ENCODE assay signal across 1 cellular context in the genomic region with DNA sequence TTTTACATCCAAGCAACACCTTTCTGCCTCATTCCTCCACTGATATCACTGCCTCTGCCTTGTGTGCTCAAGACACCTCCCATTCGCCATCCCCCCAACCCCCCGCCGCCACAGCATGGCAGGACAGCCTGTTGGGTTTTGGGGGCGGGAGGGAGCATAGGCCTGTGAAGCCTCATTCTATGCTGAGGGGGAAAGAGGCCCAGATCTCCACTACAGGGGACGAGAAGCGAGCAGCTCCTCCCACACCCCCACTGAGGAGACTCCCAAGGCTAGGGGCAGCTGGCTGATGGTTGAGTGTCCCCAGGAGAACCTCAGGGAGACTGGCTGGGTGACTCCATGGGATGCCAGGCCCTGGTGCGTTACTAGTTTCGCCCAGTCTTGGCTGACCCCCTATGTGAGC.
TF ChIP-seq lines count a peak whose summit lies in the region.

No MANE protein-coding gene starts in this region.

TF ChIP-seq in WTC11, 78 proteins besides CTCF, POLR2A, EP300 and RAD21 (continued from another document):
- TF ChIP-seq, protein P1, sequence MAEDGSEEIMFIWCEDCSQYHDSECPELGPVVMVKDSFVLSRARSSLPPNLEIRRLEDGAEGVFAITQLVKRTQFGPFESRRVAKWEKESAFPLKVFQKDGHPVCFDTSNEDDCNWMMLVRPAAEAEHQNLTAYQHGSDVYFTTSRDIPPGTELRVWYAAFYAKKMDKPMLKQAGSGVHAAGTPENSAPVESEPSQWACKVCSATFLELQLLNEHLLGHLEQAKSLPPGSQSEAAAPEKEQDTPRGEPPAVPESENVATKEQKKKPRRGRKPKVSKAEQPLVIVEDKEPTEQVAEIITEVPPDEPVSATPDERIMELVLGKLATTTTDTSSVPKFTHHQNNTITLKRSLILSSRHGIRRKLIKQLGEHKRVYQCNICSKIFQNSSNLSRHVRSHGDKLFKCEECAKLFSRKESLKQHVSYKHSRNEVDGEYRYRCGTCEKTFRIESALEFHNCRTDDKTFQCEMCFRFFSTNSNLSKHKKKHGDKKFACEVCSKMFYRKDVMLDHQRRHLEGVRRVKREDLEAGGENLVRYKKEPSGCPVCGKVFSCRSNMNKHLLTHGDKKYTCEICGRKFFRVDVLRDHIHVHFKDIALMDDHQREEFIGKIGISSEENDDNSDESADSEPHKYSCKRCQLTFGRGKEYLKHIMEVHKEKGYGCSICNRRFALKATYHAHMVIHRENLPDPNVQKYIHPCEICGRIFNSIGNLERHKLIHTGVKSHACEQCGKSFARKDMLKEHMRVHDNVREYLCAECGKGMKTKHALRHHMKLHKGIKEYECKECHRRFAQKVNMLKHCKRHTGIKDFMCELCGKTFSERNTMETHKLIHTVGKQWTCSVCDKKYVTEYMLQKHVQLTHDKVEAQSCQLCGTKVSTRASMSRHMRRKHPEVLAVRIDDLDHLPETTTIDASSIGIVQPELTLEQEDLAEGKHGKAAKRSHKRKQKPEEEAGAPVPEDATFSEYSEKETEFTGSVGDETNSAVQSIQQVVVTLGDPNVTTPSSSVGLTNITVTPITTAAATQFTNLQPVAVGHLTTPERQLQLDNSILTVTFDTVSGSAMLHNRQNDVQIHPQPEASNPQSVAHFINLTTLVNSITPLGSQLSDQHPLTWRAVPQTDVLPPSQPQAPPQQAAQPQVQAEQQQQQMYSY (CRISPR knock-in tag; IDR thresholded peaks at IDR 0.05) = no peak
- TF ChIP-seq SMAD4 (CRISPR knock-in tag; IDR thresholded peaks at IDR 0.05) = no peak
- no peak for TF ChIP-seq JAZF1 (CRISPR knock-in tag; IDR thresholded peaks at IDR 0.05)
- TF ChIP-seq SOX15 (CRISPR knock-in tag; IDR thresholded peaks at IDR 0.05) = no peak
- no peak for TF ChIP-seq ZNF416 (CRISPR knock-in tag; IDR thresholded peaks at IDR 0.05)
- TF ChIP-seq, protein P2, sequence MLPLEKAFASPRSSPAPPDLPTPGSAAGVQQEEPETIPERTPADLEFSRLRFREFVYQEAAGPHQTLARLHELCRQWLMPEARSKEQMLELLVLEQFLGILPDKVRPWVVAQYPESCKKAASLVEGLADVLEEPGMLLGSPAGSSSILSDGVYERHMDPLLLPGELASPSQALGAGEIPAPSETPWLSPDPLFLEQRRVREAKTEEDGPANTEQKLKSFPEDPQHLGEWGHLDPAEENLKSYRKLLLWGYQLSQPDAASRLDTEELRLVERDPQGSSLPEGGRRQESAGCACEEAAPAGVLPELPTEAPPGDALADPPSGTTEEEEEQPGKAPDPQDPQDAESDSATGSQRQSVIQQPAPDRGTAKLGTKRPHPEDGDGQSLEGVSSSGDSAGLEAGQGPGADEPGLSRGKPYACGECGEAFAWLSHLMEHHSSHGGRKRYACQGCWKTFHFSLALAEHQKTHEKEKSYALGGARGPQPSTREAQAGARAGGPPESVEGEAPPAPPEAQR (CRISPR knock-in tag; IDR thresholded peaks at IDR 0.05) = no peak
- TF ChIP-seq, protein P3, sequence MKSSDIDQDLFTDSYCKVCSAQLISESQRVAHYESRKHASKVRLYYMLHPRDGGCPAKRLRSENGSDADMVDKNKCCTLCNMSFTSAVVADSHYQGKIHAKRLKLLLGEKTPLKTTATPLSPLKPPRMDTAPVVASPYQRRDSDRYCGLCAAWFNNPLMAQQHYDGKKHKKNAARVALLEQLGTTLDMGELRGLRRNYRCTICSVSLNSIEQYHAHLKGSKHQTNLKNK (CRISPR knock-in tag; IDR thresholded peaks at IDR 0.05) = no peak
- no peak for TF ChIP-seq ELF4 (CRISPR knock-in tag; IDR thresholded peaks at IDR 0.05; ENCODE audit: low read depth)
- TF ChIP-seq, protein P4, sequence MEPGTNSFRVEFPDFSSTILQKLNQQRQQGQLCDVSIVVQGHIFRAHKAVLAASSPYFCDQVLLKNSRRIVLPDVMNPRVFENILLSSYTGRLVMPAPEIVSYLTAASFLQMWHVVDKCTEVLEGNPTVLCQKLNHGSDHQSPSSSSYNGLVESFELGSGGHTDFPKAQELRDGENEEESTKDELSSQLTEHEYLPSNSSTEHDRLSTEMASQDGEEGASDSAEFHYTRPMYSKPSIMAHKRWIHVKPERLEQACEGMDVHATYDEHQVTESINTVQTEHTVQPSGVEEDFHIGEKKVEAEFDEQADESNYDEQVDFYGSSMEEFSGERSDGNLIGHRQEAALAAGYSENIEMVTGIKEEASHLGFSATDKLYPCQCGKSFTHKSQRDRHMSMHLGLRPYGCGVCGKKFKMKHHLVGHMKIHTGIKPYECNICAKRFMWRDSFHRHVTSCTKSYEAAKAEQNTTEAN (CRISPR knock-in tag; IDR thresholded peaks at IDR 0.05) = no peak
- TF ChIP-seq, protein P5, sequence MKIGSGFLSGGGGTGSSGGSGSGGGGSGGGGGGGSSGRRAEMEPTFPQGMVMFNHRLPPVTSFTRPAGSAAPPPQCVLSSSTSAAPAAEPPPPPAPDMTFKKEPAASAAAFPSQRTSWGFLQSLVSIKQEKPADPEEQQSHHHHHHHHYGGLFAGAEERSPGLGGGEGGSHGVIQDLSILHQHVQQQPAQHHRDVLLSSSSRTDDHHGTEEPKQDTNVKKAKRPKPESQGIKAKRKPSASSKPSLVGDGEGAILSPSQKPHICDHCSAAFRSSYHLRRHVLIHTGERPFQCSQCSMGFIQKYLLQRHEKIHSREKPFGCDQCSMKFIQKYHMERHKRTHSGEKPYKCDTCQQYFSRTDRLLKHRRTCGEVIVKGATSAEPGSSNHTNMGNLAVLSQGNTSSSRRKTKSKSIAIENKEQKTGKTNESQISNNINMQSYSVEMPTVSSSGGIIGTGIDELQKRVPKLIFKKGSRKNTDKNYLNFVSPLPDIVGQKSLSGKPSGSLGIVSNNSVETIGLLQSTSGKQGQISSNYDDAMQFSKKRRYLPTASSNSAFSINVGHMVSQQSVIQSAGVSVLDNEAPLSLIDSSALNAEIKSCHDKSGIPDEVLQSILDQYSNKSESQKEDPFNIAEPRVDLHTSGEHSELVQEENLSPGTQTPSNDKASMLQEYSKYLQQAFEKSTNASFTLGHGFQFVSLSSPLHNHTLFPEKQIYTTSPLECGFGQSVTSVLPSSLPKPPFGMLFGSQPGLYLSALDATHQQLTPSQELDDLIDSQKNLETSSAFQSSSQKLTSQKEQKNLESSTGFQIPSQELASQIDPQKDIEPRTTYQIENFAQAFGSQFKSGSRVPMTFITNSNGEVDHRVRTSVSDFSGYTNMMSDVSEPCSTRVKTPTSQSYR (CRISPR knock-in tag; IDR thresholded peaks at IDR 0.05) = no peak
- TF ChIP-seq, protein P6, sequence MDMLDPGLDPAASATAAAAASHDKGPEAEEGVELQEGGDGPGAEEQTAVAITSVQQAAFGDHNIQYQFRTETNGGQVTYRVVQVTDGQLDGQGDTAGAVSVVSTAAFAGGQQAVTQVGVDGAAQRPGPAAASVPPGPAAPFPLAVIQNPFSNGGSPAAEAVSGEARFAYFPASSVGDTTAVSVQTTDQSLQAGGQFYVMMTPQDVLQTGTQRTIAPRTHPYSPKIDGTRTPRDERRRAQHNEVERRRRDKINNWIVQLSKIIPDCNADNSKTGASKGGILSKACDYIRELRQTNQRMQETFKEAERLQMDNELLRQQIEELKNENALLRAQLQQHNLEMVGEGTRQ (CRISPR knock-in tag; IDR thresholded peaks at IDR 0.05) = no peak
- no peak for TF ChIP-seq MYBL2 (CRISPR knock-in tag; IDR thresholded peaks at IDR 0.05)
- TF ChIP-seq, protein P7, sequence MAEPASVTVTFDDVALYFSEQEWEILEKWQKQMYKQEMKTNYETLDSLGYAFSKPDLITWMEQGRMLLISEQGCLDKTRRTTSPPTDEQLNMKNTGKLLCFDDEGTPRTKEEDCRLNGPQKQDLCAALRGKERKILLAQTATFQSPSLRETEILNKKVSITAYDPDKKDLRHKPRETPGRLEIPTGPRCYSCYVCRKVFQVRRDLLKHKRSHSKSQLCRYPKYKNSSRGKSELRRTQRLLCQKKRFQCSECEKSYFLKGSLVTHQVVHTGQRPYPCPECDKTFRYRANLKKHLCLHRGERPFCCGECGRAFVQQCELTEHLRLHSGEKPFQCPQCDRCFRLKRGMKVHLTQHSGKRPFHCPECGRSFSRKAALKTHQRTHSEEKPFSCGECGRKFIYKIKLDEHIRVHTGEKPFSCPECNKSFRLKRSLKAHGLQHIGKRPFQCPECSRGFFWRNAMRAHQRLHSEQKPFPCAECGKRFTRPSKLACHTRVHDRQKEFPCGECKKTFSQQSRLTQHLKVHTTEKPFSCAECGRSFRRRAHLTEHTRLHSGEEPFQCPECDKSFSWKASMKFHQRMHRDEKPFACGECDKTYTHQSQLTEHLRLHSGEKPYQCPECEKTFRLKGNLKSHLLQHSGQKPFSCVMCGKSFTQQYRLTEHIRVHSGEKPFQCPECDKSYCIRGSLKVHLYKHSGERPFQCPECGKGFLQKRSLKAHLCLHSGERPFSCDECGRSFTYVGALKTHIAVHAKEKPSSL (CRISPR knock-in tag; conservative IDR thresholded peaks at IDR 0.05) = no peak
